ENCODE assay signal across 13 cellular contexts in genomic region chr3:196996454-196997265, GRCh38. TPM values are rescaled to one million over a fixed set of nuclear protein-coding genes. Genes with fewer than 3 reads are reported as not detected.
A peak's percentile ranks its signal among the peaks of the same experiment; 100 is the strongest.
DNase-seq lines count a peak whose midpoint lies in the region; ATAC-seq and TF ChIP-seq lines count a peak whose summit lies in the region.
"Had no signal": no experiment of that assay in that cellular context is flagged by ENCODE, and none has a peak within 500 bp of the region (broad histone marks: within the 10 kb centered on the region; RNA-seq: fewer than 3 reads in every experiment).

No MANE protein-coding gene starts in this region.

- DNase-seq in NCI-H2171 (lab: John Stamatoyannopoulos, UW): peak; percentile 79
- DNase-seq in endodermal cell: peak; percentile 26
- DNase-seq in gastrocnemius medialis: peak; percentile 41 to 42
- DNase-seq in CD1c-positive myeloid dendritic cell (ENCODE audit: extremely low spot score): no peak
- DNase-seq in effector CD4-positive, alpha-beta T cell: no peak
- no peak for DNase-seq in HCEC 1CT
- DNase-seq: activated CD4-positive, alpha-beta T cell treated with anti-CD3 and anti-CD28 coated beads for 36 hours; stimulated activated CD4-positive, alpha-beta T cell treated with anti-CD3 and anti-CD28 coated beads, Interleukin-4, amount 100 ng/mL, for 4 hours; stimulated activated naive B cell treated with anti-CD40 and anti-IgM and Interleukin-4, amounts not matched to agents 10 μg/mL and 1 μg/mL and 100 μg/mL, for 72 hours had no signal

- H3K4me1 ChIP-seq in endodermal cell (ENCODE audit: control insufficient read depth, insufficient read depth, low read length): no peaks in the 10 kb centered on the region
- peaks cover 17 to 19% of the 10 kb centered on the region in 2 donors for H3K4me1 ChIP-seq in gastrocnemius medialis
- H3K4me1 ChIP-seq: HAP-1 had no signal

- H3K9me3 ChIP-seq in KOPT-K1 (ENCODE audit: insufficient read depth, low read length, poor library complexity, severe bottlenecking) (no peaks in the 10 kb centered on the region), endodermal cell (ENCODE audit: control insufficient read depth, low read length) (no peaks in the 10 kb centered on the region), gastrocnemius medialis (no peaks in the 10 kb centered on the region)
- H3K9me3 ChIP-seq: HAP-1 had no signal

- H3K27me3 Mint-ChIP-seq in endodermal cell (ENCODE audit: insufficient read depth): peaks cover 8% of the 10 kb centered on the region
- H3K27me3 Mint-ChIP-seq: activated CD4-positive, alpha-beta T cell treated with anti-CD3 and anti-CD28 coated beads for 36 hours; stimulated activated naive B cell treated with anti-CD40 and anti-IgM and Interleukin-4, amounts not matched to agents 10 μg/mL and 1 μg/mL and 100 μg/mL, for 72 hours had no signal

- TF ChIP-seq CTCF in endodermal cell (conservative IDR thresholded peaks at IDR 0.05) (no peak), gastrocnemius medialis (IDR thresholded peaks at IDR 0.05 in 4 of 5, conservative IDR thresholded peaks at IDR 0.05 in 1 of 5) (no peak)

- intact Hi-C loops in gastrocnemius medialis (cut with DNase I; ENCODE audit: low total_unique reads): no loop called here

- H3K9me3 Mint-ChIP-seq in endodermal cell: no peaks in the 10 kb centered on the region
- H3K9me3 Mint-ChIP-seq: CD8-positive, alpha-beta memory T cell; stimulated activated naive B cell treated with anti-CD40 and anti-IgM and Interleukin-4, amounts not matched to agents 10 μg/mL and 1 μg/mL and 100 μg/mL, for 72 hours; T-helper 1 cell treated with Interleukin-12 subunit alpha and Interleukin-12 subunit beta and Interleukin-4 antibody, amounts not matched to agents 30 μg/mL and 1 μg/mL, for 36 hours had no signal

- in situ Hi-C loops in gastrocnemius medialis (cut with MboI; ENCODE audit: low sequenced_read_pairs in 4 of 4): loop anchor here in 2 of 4 donors (25.0 kb wide), 2 partner anchors 191 to 516 kb away; no protein-coding TSS in a partner anchor

- H3K27ac ChIP-seq in KOPT-K1 (ENCODE audit: low read depth, low read length, poor library complexity, severe bottlenecking): peak overlapping the region; percentile 54
- H3K27ac ChIP-seq in endodermal cell (ENCODE audit: low read depth, low read length): no peak overlapping the region
- H3K27ac ChIP-seq in gastrocnemius medialis: peak overlapping the region; percentile 70 to 78 (median 72)

- no peak for TF ChIP-seq POLR2A in gastrocnemius medialis (IDR thresholded peaks at IDR 0.05)

- H3K36me3 Mint-ChIP-seq in endodermal cell (ENCODE audit: low read depth): no peaks in the 10 kb centered on the region
- H3K36me3 Mint-ChIP-seq: CD8-positive, alpha-beta memory T cell had no signal

- H3K36me3 ChIP-seq in KOPT-K1 (ENCODE audit: insufficient read depth, low read length) (no peaks in the 10 kb centered on the region), endodermal cell (ENCODE audit: control insufficient read depth, insufficient read depth, low read length) (no peaks in the 10 kb centered on the region), gastrocnemius medialis (no peaks in the 10 kb centered on the region)
- H3K36me3 ChIP-seq: HAP-1 had no signal

- H3K9ac ChIP-seq in endodermal cell (ENCODE audit: extremely low read depth, low read length, poor library complexity, severe bottlenecking): no peak overlapping the region

- peaks cover 9% of the 10 kb centered on the region for H3K4me1 Mint-ChIP-seq in endodermal cell

- H3K27me3 ChIP-seq in endodermal cell (ENCODE audit: control insufficient read depth, insufficient read depth, low read length, poor library complexity, severe bottlenecking): no peaks in the 10 kb centered on the region
- no peaks in the 10 kb centered on the region for H3K27me3 ChIP-seq in gastrocnemius medialis

- H3K27ac Mint-ChIP-seq in endodermal cell: no peak overlapping the region
- H3K27ac Mint-ChIP-seq: activated CD4-positive, alpha-beta T cell treated with anti-CD3 and anti-CD28 coated beads for 36 hours; stimulated activated naive B cell treated with anti-CD40 and anti-IgM and Interleukin-4, amounts not matched to agents 10 μg/mL and 1 μg/mL and 100 μg/mL, for 72 hours; T-helper 1 cell treated with Interleukin-12 subunit alpha and Interleukin-12 subunit beta and Interleukin-4 antibody, amounts not matched to agents 30 μg/mL and 1 μg/mL, for 36 hours had no signal

- H3K4me3 ChIP-seq in endodermal cell (ENCODE audit: low read length): no peak overlapping the region
- no peak overlapping the region for H3K4me3 ChIP-seq in gastrocnemius medialis
- H3K4me3 ChIP-seq: HAP-1 had no signal

- ATAC-seq in gastrocnemius medialis: peak; percentile 80 to 86
- ATAC-seq: activated CD4-positive, alpha-beta T cell treated with anti-CD3 and anti-CD28 coated beads for 36 hours; stimulated activated naive B cell treated with anti-CD40 and anti-IgM and Interleukin-4, amounts not matched to agents 10 μg/mL and 1 μg/mL and 100 μg/mL, for 72 hours had no signal

- WGBS in endodermal cell (ENCODE audit: insufficient coverage in 1 of 2, insufficient read length in 1 of 2), 2 experiments: 76 to 88% methylated on average over 8 to 17 of the region's 17 CpGs

- H3K4me3 Mint-ChIP-seq in endodermal cell: no peak overlapping the region
- H3K4me3 Mint-ChIP-seq: activated CD4-positive, alpha-beta T cell treated with anti-CD3 and anti-CD28 coated beads for 36 hours; CD8-positive, alpha-beta memory T cell; stimulated activated naive B cell treated with anti-CD40 and anti-IgM and Interleukin-4, amounts not matched to agents 10 μg/mL and 1 μg/mL and 100 μg/mL, for 72 hours; T-helper 1 cell treated with Interleukin-12 subunit alpha and Interleukin-12 subunit beta and Interleukin-4 antibody, amounts not matched to agents 30 μg/mL and 1 μg/mL, for 36 hours had no signal

RNA-seq across cellular contexts. Expression of gene PIGZ, which starts 28.0 kb away (rescaled TPM):
- total RNA-seq in endodermal cell: under 1 TPM; 0.22 to 0.31 TPM
- 0.46 TPM for polyA plus RNA-seq in endodermal cell (2013, experiment 1 of 2)
- not detected for polyA plus RNA-seq in endodermal cell (2013, experiment 2 of 2)
- 1 to 10 TPM; 2.3 to 7.5 (median 5.1) TPM for total RNA-seq in gastrocnemius medialis
- polyA plus RNA-seq: CD8-positive, alpha-beta memory T cell had no signal

RNA-seq across cellular contexts. Expression of gene MELTF, which starts 33.0 kb away (rescaled TPM):
- 10 to 100 TPM; 11.3 to 15.1 TPM for total RNA-seq in endodermal cell
- polyA plus RNA-seq in endodermal cell (2013, experiment 1 of 2): 4.8 TPM
- polyA plus RNA-seq in endodermal cell (2013, experiment 2 of 2): 5.1 TPM
- total RNA-seq in gastrocnemius medialis: under 1 TPM in 3 of 4 donors, not detected in 1; 0.36 to 0.64 (median 0.42) TPM

RNA-seq across cellular contexts. Expression of gene NCBP2, which starts 54.3 kb away (rescaled TPM):
- total RNA-seq in endodermal cell (10 to 100 TPM; 74.9 to 97.3 TPM), gastrocnemius medialis (10 to 100 TPM; 23.4 to 29.9 (median 27.5) TPM)
- 109 TPM for polyA plus RNA-seq in endodermal cell (2013, experiment 1 of 2)
- polyA plus RNA-seq in endodermal cell (2013, experiment 2 of 2): 98.5 TPM

Comparison
In these comparisons a context has a peak if more than half of its experiments do, and no peak if none do; other contexts are left out.
1. DNase-seq: peak in NCI-H2171 (single experiment), endodermal cell (single experiment) and gastrocnemius medialis (2 of 2); none in CD1c-positive myeloid dendritic cell (single experiment), effector CD4-positive, alpha-beta T cell (single experiment) and HCEC 1CT (single experiment).
2. RNA of gene MELTF, which starts 33.0 kb away (total RNA-seq): 11.3 to 15.1 TPM in endodermal cell; 0.36 to 0.64 TPM in gastrocnemius medialis; every median in the first group is over 4 times any median in the second.